Comparison of ENCODE assay signal across 19 cellular contexts in the genomic region with DNA sequence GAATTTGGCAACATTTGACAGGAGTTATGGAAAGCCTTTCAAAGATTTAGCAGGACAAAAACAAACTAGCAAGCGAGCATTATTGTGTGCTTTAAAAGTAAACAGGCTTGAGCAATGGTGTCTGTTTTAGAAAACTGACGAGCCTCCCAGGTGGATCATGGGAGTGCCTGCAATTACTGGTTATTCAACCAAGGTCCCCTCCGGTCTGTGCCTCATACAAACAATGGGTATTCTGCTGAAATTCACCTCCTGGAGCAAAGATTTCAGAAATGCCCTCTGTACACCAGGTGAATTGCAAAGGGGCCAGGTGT. TPM values are rescaled to one million over a fixed set of nuclear protein-coding genes. Genes with fewer than 3 reads are reported as not detected.
DNase-seq lines count a peak whose midpoint lies in the region; ATAC-seq and TF ChIP-seq lines count a peak whose summit lies in the region.
"Had no signal": no experiment of that assay in that cellular context is flagged by ENCODE, and none has a peak within 500 bp of the region (broad histone marks: within the 10 kb centered on the region; RNA-seq: fewer than 3 reads in every experiment).

No MANE protein-coding gene starts in this region.

- H3K4me2 ChIP-seq in mammary epithelial cell (ENCODE audit: insufficient read depth, low read depth, low read length) (no peak overlapping the region), neural progenitor cell (no peak overlapping the region)
- H3K4me2 ChIP-seq: SK-N-SH had no signal

- H3K4me3 ChIP-seq in breast epithelium (no peak overlapping the region), mammary epithelial cell (replicated peaks in 1 of 3; ENCODE audit: insufficient read depth in 1 of 3, low read depth in 2 of 3, low read length in 3 of 3) (no peak overlapping the region), body of pancreas (no peak overlapping the region), neural progenitor cell (no peak overlapping the region), vagina (no peak overlapping the region)

- CTCF ChIA-PET in mammary epithelial cell (lab: Charles Lee; ENCODE audit: low non-redundant PET), result no interaction called here

- H3K9ac ChIP-seq in mammary epithelial cell (ENCODE audit: insufficient read depth, low read length) (no peak overlapping the region), neural progenitor cell (no peak overlapping the region)
- H3K9ac ChIP-seq: SK-N-SH had no signal

- H3K4me3 Mint-ChIP-seq in neural progenitor cell, result no peak overlapping the region
- H3K4me3 Mint-ChIP-seq: CD14-positive monocyte, HFFc6 had no signal

- in situ Hi-C loops in mammary epithelial cell (cut with MboI; ENCODE audit: low sequenced_read_pairs in 2 of 2), result no loop called here

- H2AFZ ChIP-seq in mammary epithelial cell (ENCODE audit: low read depth, low read length) (no peak overlapping the region), neural progenitor cell (replicated peaks) (no peak overlapping the region)

- dilution Hi-C loops in mammary epithelial cell (cut with HindIII; ENCODE audit: low sequenced_read_pairs), result loop anchor here (5.0 kb wide), 1 partner anchor 65 kb away; no protein-coding TSS in a partner anchor

- WGBS in mammary epithelial cell (ENCODE audit: low coverage, missing lambda C conversion rate), result 75% methylated on average over 3 of the region's 3 CpGs
- 33 to 52% methylated on average over 2 to 3 of the region's 3 CpGs for WGBS in body of pancreas, 2 donors

- no peak for ATAC-seq in body of pancreas
- ATAC-seq in Right ventricle myocardium inferior, result no peak

- peak overlapping the region; percentile 46 for H3K27ac Mint-ChIP-seq in neural progenitor cell
- H3K27ac Mint-ChIP-seq: HFFc6 had no signal

- intact Hi-C loops in breast epithelium (cut with DNase I; ENCODE audit: low total_unique reads), result no loop called here
- intact Hi-C loops in mammary epithelial cell (cut with micrococcal nuclease), result no loop called here
- intact Hi-C loops in body of pancreas (cut with DNase I), result no loop called here
- intact Hi-C loops in vagina (cut with DNase I), result no loop called here
- intact Hi-C loops in Right ventricle myocardium inferior (cut with DNase I), result no loop called here

- H4K20me1 ChIP-seq in mammary epithelial cell (ENCODE audit: insufficient read depth, low read length) (no peaks in the 10 kb centered on the region), neural progenitor cell (ENCODE audit: low read depth) (no peaks in the 10 kb centered on the region)

- H3K27me3 Mint-ChIP-seq in neural progenitor cell (ENCODE audit: insufficient read depth, low read depth), result peaks cover 4% of the 10 kb centered on the region

- H3F3A ChIP-seq in neural progenitor cell (ENCODE audit: low read depth), result peaks cover 12% of the 10 kb centered on the region

- no peak for TF ChIP-seq CTCF in breast epithelium (IDR thresholded peaks at IDR 0.05)
- TF ChIP-seq CTCF in mammary epithelial cell (conservative IDR thresholded peaks at IDR 0.05 in 1 of 2, IDR thresholded peaks at IDR 0.05 in 1 of 2; ENCODE audit: extremely low read depth in 1 of 2, insufficient read depth in 1 of 2, low read depth in 1 of 2, low read length in 2 of 2), result no peak
- no peak for TF ChIP-seq CTCF in body of pancreas (IDR thresholded peaks at IDR 0.05)
- TF ChIP-seq CTCF in neural progenitor cell (IDR thresholded peaks at IDR 0.05), result no peak
- TF ChIP-seq CTCF in vagina (IDR thresholded peaks at IDR 0.05), result no peak

- H3K27ac ChIP-seq in breast epithelium (peak overlapping the region; percentile 82 to 92), mammary epithelial cell (ENCODE audit: insufficient read depth, low read depth, low read length) (no peak overlapping the region), body of pancreas (peak overlapping the region; percentile 92 to 97 (median 94)), neural progenitor cell (no peak overlapping the region), vagina (peak overlapping the region; percentile 33)

- no peaks in the 10 kb centered on the region for H3K27me3 ChIP-seq in breast epithelium
- no peaks in the 10 kb centered on the region for H3K27me3 ChIP-seq in mammary epithelial cell (ENCODE audit: insufficient read depth, low read length)
- no peaks in the 10 kb centered on the region for H3K27me3 ChIP-seq in body of pancreas
- no peaks in the 10 kb centered on the region for H3K27me3 ChIP-seq in neural progenitor cell
- H3K27me3 ChIP-seq in vagina, result no peaks in the 10 kb centered on the region

- H3K36me3 Mint-ChIP-seq in neural progenitor cell, result peaks cover 4% of the 10 kb centered on the region

- H3K79me2 ChIP-seq in mammary epithelial cell (ENCODE audit: insufficient read depth, low read length) (no peaks in the 10 kb centered on the region), neural progenitor cell (ENCODE audit: low read depth) (no peaks in the 10 kb centered on the region)

- no TSS peak for BruUV-seq in mammary epithelial cell (replicated peaks; lab: Mats Ljungman, UMichigan)

- no peak for TF ChIP-seq POLR2A in breast epithelium (IDR thresholded peaks at IDR 0.05)
- TF ChIP-seq POLR2A in body of pancreas (IDR thresholded peaks at IDR 0.05), result no peak
- TF ChIP-seq POLR2A in vagina (IDR thresholded peaks at IDR 0.05), result no peak

- peaks cover 6 to 20% of the 10 kb centered on the region in 2 donors for H3K4me1 ChIP-seq in breast epithelium
- H3K4me1 ChIP-seq in mammary epithelial cell (ENCODE audit: insufficient read depth, low read length), result peaks cover 6% of the 10 kb centered on the region
- peaks cover 81% of the 10 kb centered on the region for H3K4me1 ChIP-seq in body of pancreas
- no peaks in the 10 kb centered on the region for H3K4me1 ChIP-seq in neural progenitor cell
- H3K4me1 ChIP-seq in vagina, result peaks cover 49% of the 10 kb centered on the region

- DNase-seq in breast epithelium (ENCODE audit: low spot score in 2 of 2) (no peak), mammary epithelial cell (no peak), body of pancreas (peak in 2 of 4 donors; percentile 16 to 33), neural progenitor cell (ENCODE audit: low spot score) (no peak), vagina (ENCODE audit: extremely low spot score in 2 of 2) (no peak), HUDEP-2 (lab: John Stamatoyannopoulos, UW; ENCODE audit: unreplicated experiment in 76 of 76) (no peak), Right ventricle myocardium inferior (ENCODE audit: missing footprints) (no peak), MV-4-11 (lab: John Stamatoyannopoulos, UW) (no peak)
- DNase-seq: GF-D8, NCI-H1105 treated with DMSO at 0.1 percent for 48 hours, NCI-H1694 treated with DMSO at 0.1 percent for 48 hours, NCI-H446 had no signal

- H3K36me3 ChIP-seq in breast epithelium (no peaks in the 10 kb centered on the region), mammary epithelial cell (ENCODE audit: insufficient read depth, low read length) (no peaks in the 10 kb centered on the region), body of pancreas (replicated peaks in 1 of 2; ENCODE audit: insufficient read depth in 1 of 2, low read depth in 2 of 2) (no peaks in the 10 kb centered on the region), neural progenitor cell (no peaks in the 10 kb centered on the region), vagina (no peaks in the 10 kb centered on the region)

- H3K9me3 ChIP-seq in breast epithelium (no peaks in the 10 kb centered on the region), mammary epithelial cell (replicated peaks; ENCODE audit: insufficient read depth, low read length) (no peaks in the 10 kb centered on the region), body of pancreas (no peaks in the 10 kb centered on the region), neural progenitor cell (ENCODE audit: low read depth) (no peaks in the 10 kb centered on the region), vagina (no peaks in the 10 kb centered on the region)
- H3K9me3 ChIP-seq: SK-N-SH had no signal

- peaks cover 23% of the 10 kb centered on the region for H3K4me1 Mint-ChIP-seq in neural progenitor cell
- H3K4me1 Mint-ChIP-seq: CD14-positive monocyte had no signal

- peaks cover 20% of the 10 kb centered on the region for H3K9me3 Mint-ChIP-seq in neural progenitor cell

RNA-seq across cellular contexts. Expression of a gene that starts 22.4 kb away (rescaled TPM):
- total RNA-seq in breast epithelium (under 1 TPM in 1 of 3 donors, not detected in 2; 0.15 TPM), mammary epithelial cell (not detected), body of pancreas (not detected), neural progenitor cell (ENCODE audit: low replicate concordance) (not detected in 2 replicates), vagina (not detected), Right ventricle myocardium inferior (not detected)
- polyA plus RNA-seq in mammary epithelial cell, result not detected
- not detected for polyA minus RNA-seq in mammary epithelial cell
- total RNA-seq: A673, Daoy, H1, HFFc6, MCF 10A had no signal
- polyA plus RNA-seq: CD14-positive monocyte, H1, SK-N-SH had no signal

RNA-seq across cellular contexts. Expression of a gene that starts 33.2 kb away (rescaled TPM):
- under 1 TPM; 0.16 to 0.88 (median 0.33) TPM for total RNA-seq in breast epithelium
- not detected for total RNA-seq in mammary epithelial cell
- not detected for polyA plus RNA-seq in mammary epithelial cell
- not detected for polyA minus RNA-seq in mammary epithelial cell
- total RNA-seq in body of pancreas, result 1 to 10 TPM in 1 of 2 donors, under 1 TPM in 1; 0.99 to 1.3 TPM
- not detected in 2 replicates for total RNA-seq in neural progenitor cell (ENCODE audit: low replicate concordance)
- total RNA-seq in vagina, result 3.9 TPM
- total RNA-seq in Right ventricle myocardium inferior, result 1.2 TPM
- total RNA-seq: Daoy, HFFc6, MCF 10A had no signal
- polyA plus RNA-seq: SK-N-SH had no signal

Comparison
In these comparisons a context has a peak if more than half of its experiments do, and no peak if none do; other contexts are left out.
1. H3K27ac ChIP-seq: peak in breast epithelium (2 of 2), body of pancreas (4 of 4) and vagina (single experiment); none in mammary epithelial cell (single experiment) and neural progenitor cell (single experiment).